8 cellular contexts compared by ENCODE assay signal in genomic region chr2:234550511-234551107, GRCh38. TPM values are rescaled to one million over a fixed set of nuclear protein-coding genes. Genes with fewer than 3 reads are reported as not detected.
DNase-seq lines count a peak whose midpoint lies in the region; ATAC-seq and TF ChIP-seq lines count a peak whose summit lies in the region.

No MANE protein-coding gene starts in this region.

- H3K4me3 Mint-ChIP-seq in activated naive CD4-positive, alpha-beta T cell treated with anti-CD3 and anti-CD28 coated beads, Interleukin-2, amount 10 ng/mL, durations not matched to agents 7 days and 5 days, result no peak overlapping the region
- H3K4me3 Mint-ChIP-seq in glutamatergic neuron (ENCODE audit: unreplicated experiment) (no peak overlapping the region), progenitor cell of endocrine pancreas (ENCODE audit: low read depth) (no peak overlapping the region)

- no peaks in the 10 kb centered on the region for H3F3A ChIP-seq in SK-N-SH (replicated peaks; ENCODE audit: insufficient read depth)

- H3K9me3 Mint-ChIP-seq in activated naive CD4-positive, alpha-beta T cell treated with anti-CD3 and anti-CD28 coated beads, Interleukin-2, amount 10 ng/mL, durations not matched to agents 7 days and 5 days, result peaks cover 5% of the 10 kb centered on the region
- H3K9me3 Mint-ChIP-seq in glutamatergic neuron (ENCODE audit: unreplicated experiment) (peaks cover 3% of the 10 kb centered on the region), progenitor cell of endocrine pancreas (ENCODE audit: low read depth) (peaks cover 3% of the 10 kb centered on the region)

- no peaks in the 10 kb centered on the region for H3K9me2 ChIP-seq in SK-N-SH

- no peak overlapping the region for H3K27ac ChIP-seq in SK-N-SH (ENCODE audit: low read depth in 2 of 2, low read length in 1 of 2)

- H2AFZ ChIP-seq in SK-N-SH (ENCODE audit: low read depth), result no peak overlapping the region

- peak; percentile 99 for TF ChIP-seq RAD21 in SK-N-SH (IDR thresholded peaks at IDR 0.05; ENCODE audit: low read length)

- peaks cover 0 to 6% of the 10 kb centered on the region in 2 experiments; a peak in 1 of 4 replicates for H3K4me1 ChIP-seq in SK-N-SH (ENCODE audit: control insufficient read depth in 1 of 2, insufficient read depth in 2 of 2, low read depth in 1 of 2, low read length in 1 of 2)

- no peak overlapping the region for H3K4me2 ChIP-seq in SK-N-SH

- TF ChIP-seq EP300 in SK-N-SH (IDR thresholded peaks at IDR 0.05; ENCODE audit: borderline replicate concordance in 1 of 2, low read depth in 1 of 2, low read length in 1 of 2), result no peak

- no peak overlapping the region for H3K27ac Mint-ChIP-seq in activated naive CD4-positive, alpha-beta T cell treated with anti-CD3 and anti-CD28 coated beads, Interleukin-2, amount 10 ng/mL, durations not matched to agents 7 days and 5 days
- H3K27ac Mint-ChIP-seq in glutamatergic neuron (ENCODE audit: unreplicated experiment) (no peak overlapping the region), progenitor cell of endocrine pancreas (no peak overlapping the region)

- no peak overlapping the region for H3K9ac ChIP-seq in SK-N-SH

- POLR2A ChIA-PET in SK-N-SH (lab: Yijun Ruan, JAX), result no interaction called here

- ATAC-seq in GM21423 (IDR thresholded peaks at IDR 0.05; ENCODE audit: unreplicated experiment), result no peak

- no peaks in the 10 kb centered on the region for H3K9me3 ChIP-seq in SK-N-SH

- H3K27me3 Mint-ChIP-seq in activated naive CD4-positive, alpha-beta T cell treated with anti-CD3 and anti-CD28 coated beads, Interleukin-2, amount 10 ng/mL, durations not matched to agents 7 days and 5 days, result peaks cover 38% of the 10 kb centered on the region
- peaks cover 3% of the 10 kb centered on the region for H3K27me3 Mint-ChIP-seq in glutamatergic neuron (ENCODE audit: unreplicated experiment)
- H3K27me3 Mint-ChIP-seq in progenitor cell of endocrine pancreas, result peaks cover 25% of the 10 kb centered on the region

- no peaks in the 10 kb centered on the region for H3K4me1 Mint-ChIP-seq in activated naive CD4-positive, alpha-beta T cell treated with anti-CD3 and anti-CD28 coated beads, Interleukin-2, amount 10 ng/mL, durations not matched to agents 7 days and 5 days
- H3K4me1 Mint-ChIP-seq in glutamatergic neuron (ENCODE audit: low read depth, unreplicated experiment) (peaks cover 21% of the 10 kb centered on the region), progenitor cell of endocrine pancreas (ENCODE audit: low read depth) (peaks cover 7% of the 10 kb centered on the region)

- H3K36me3 Mint-ChIP-seq in activated naive CD4-positive, alpha-beta T cell treated with anti-CD3 and anti-CD28 coated beads, Interleukin-2, amount 10 ng/mL, durations not matched to agents 7 days and 5 days, result no peaks in the 10 kb centered on the region
- H3K36me3 Mint-ChIP-seq in glutamatergic neuron (ENCODE audit: unreplicated experiment) (peaks cover 8% of the 10 kb centered on the region), progenitor cell of endocrine pancreas (ENCODE audit: insufficient read depth) (no peaks in the 10 kb centered on the region)

- no peaks in the 10 kb centered on the region for H3K27me3 ChIP-seq in SK-N-SH (ENCODE audit: insufficient read depth)

- TF ChIP-seq CTCF in SK-N-SH (IDR thresholded peaks at IDR 0.05) (peak; percentile 94), glutamatergic neuron (IDR thresholded peaks at IDR 0.05; ENCODE audit: partially characterized antibody, unreplicated experiment) (peak; percentile 96), progenitor cell of endocrine pancreas (IDR thresholded peaks at IDR 0.05; ENCODE audit: unreplicated experiment) (peak; percentile 98)

- CTCF ChIA-PET in SK-N-SH (lab: Yijun Ruan, JAX), result interaction anchor here (0.6 to 8.4 kb wide), 8 partner anchors 9 to 562 kb away, joined by 3 to 262 read pairs (median 4); no protein-coding TSS in a partner anchor
- CTCF ChIA-PET in activated naive CD4-positive, alpha-beta T cell treated with anti-CD3 and anti-CD28 coated beads, Interleukin-2, amount 10 ng/mL, durations not matched to agents 7 days and 5 days (lab: Charles Lee), result interaction anchor here (1.0 to 1.4 kb wide), 2 partner anchors 566 to 567 kb away, joined by 5 to 7 read pairs; no protein-coding TSS in a partner anchor

- H3K36me3 ChIP-seq in SK-N-SH (replicated peaks in 1 of 2; ENCODE audit: control insufficient read depth in 1 of 2, insufficient read depth in 2 of 2, low read length in 1 of 2), result no peaks in the 10 kb centered on the region

- no peaks in the 10 kb centered on the region for H3K79me2 ChIP-seq in SK-N-SH (ENCODE audit: insufficient read depth)

- 24% methylated on average over 18 of the region's 18 CpGs for WGBS in SK-N-SH (ENCODE audit: low lambda C conversion rate)

- no peak overlapping the region; a peak in 1 of 4 replicates for H3K4me3 ChIP-seq in SK-N-SH (ENCODE audit: low read depth in 2 of 2, low read length in 1 of 2)

- DNase-seq in AG08395 (ENCODE audit: low spot score) (peak; percentile 91), GM19238 (ENCODE audit: insufficient read length, low spot score) (peak; percentile 44), NCI-H1048 (lab: John Stamatoyannopoulos, UW) (peak; percentile 63), SK-N-SH (peak; percentile 84), glutamatergic neuron (peak; percentile 68), progenitor cell of endocrine pancreas (ENCODE audit: low spot score, unreplicated experiment) (peak; percentile 42)
- peak; percentile 68 for DNase-seq in activated naive CD4-positive, alpha-beta T cell treated with anti-CD3 and anti-CD28 coated beads, Interleukin-2, amount 10 ng/mL, durations not matched to agents 7 days and 5 days

- H4K20me1 ChIP-seq in SK-N-SH (ENCODE audit: insufficient read depth), result no peaks in the 10 kb centered on the region

TF ChIP-seq in SK-N-SH, 30 proteins besides CTCF, POLR2A, EP300 and RAD21:
- TF ChIP-seq NFIC (IDR thresholded peaks at IDR 0.05; ENCODE audit: borderline replicate concordance) (no peak), RCOR1 (IDR thresholded peaks at IDR 0.05; ENCODE audit: low read length) (0 out of 2 replicates have a peak, but pooled peaks have one; percentile 33), SMC3 (IDR thresholded peaks at IDR 0.05; ENCODE audit: low read depth, low read length) (peak; percentile 99)
TF ChIP-seq in SK-N-SH: peak in this region for 2.

RNA-seq across cellular contexts. Expression of gene ARL4C, which starts 53.7 kb away (rescaled TPM):
- polyA plus RNA-seq in SK-N-SH (2012; rRNA removed), result 20.6 and 24.0 TPM in 2 replicates
- 22.6 and 24.1 TPM in 2 replicates for polyA plus RNA-seq in SK-N-SH (2012; cell fraction: cytosol; rRNA removed)
- polyA plus RNA-seq in SK-N-SH (2012; cell fraction: nucleus; rRNA removed), result 12.1 and 13.3 TPM in 2 replicates
- 23.2 TPM for total RNA-seq in glutamatergic neuron (ENCODE audit: unreplicated experiment)
- 39.9 and 41.8 TPM in 2 replicates for total RNA-seq in progenitor cell of endocrine pancreas
